Comparison of ENCODE assay signal across 11 cellular contexts in the genomic region with DNA sequence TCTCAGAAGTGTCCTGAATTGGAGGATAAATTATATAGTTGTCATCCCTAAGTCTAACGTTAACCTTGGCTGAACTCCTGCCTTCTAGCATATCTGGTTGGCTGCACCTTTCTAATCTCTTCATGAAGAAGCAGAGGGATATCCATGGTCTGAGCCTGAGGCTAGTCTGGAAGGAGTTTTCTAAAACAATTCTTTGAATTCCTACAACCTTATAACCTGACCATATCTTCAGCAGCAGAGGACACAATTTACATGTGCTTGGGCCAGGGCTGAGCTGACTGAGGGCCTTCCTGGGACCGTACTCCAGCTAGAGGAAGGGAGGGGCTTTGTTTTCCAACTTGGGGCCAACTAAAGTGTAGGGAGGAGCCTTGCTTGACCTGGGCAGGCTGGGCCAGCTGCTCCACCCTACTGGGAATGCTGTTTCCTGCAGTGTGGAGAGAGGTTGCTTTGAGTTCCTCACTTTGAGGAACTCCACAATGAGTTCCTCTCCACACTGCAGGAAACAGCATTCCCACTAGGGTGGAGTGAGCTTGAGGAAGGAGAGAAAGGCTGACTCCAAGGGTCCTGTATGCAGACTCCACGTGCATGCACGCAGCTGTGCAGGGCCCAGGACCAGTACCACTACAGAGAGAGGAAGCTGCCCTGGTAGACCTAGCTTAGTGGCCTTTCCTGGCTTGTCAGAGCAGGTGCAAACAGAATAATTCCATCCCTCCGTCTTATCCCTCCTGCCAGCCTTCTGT. TPM values are rescaled to one million over a fixed set of nuclear protein-coding genes. Genes with fewer than 3 reads are reported as not detected.
DNase-seq lines count a peak whose midpoint lies in the region; ATAC-seq and TF ChIP-seq lines count a peak whose summit lies in the region.
"Had no signal": no experiment of that assay in that cellular context is flagged by ENCODE, and none has a peak within 500 bp of the region (broad histone marks: within the 10 kb centered on the region; RNA-seq: fewer than 3 reads in every experiment).

No MANE protein-coding gene starts in this region.

- peaks cover 20% of the 10 kb centered on the region in 2 donors for H3K4me1 ChIP-seq in duodenal mucosa (ENCODE audit: control insufficient read depth in 1 of 2, insufficient read depth in 2 of 2, low read length in 2 of 2)
- H3K4me1 ChIP-seq in mucosa of descending colon (ENCODE audit: low read depth), result peaks cover 21% of the 10 kb centered on the region
- peaks cover 2% of the 10 kb centered on the region for H3K4me1 ChIP-seq in urinary bladder (ENCODE audit: insufficient read depth)

- peaks cover under 1% of the 10 kb centered on the region for H3K4me1 Mint-ChIP-seq in activated naive CD4-positive, alpha-beta T cell treated with anti-CD3 and anti-CD28 coated beads for 36 hours (ENCODE audit: low read depth)

- peaks cover 5% of the 10 kb centered on the region for H3K36me3 Mint-ChIP-seq in activated naive CD4-positive, alpha-beta T cell treated with anti-CD3 and anti-CD28 coated beads for 36 hours (ENCODE audit: low read depth)

- no peak for TF ChIP-seq CTCF in mucosa of descending colon (IDR thresholded peaks at IDR 0.05)

- H3K27me3 Mint-ChIP-seq in activated naive CD4-positive, alpha-beta T cell treated with anti-CD3 and anti-CD28 coated beads for 36 hours (ENCODE audit: low read depth), result no peaks in the 10 kb centered on the region
- H3K27me3 Mint-ChIP-seq: B cell had no signal

- no peak overlapping the region for H3K4me3 Mint-ChIP-seq in activated naive CD4-positive, alpha-beta T cell treated with anti-CD3 and anti-CD28 coated beads for 36 hours
- H3K4me3 Mint-ChIP-seq: B cell had no signal

- H3K36me3 ChIP-seq in duodenal mucosa (ENCODE audit: control insufficient read depth in 1 of 2, insufficient read depth in 2 of 2, low read length in 2 of 2) (peaks cover 16 to 50% of the 10 kb centered on the region in 2 donors), mucosa of descending colon (ENCODE audit: low read depth) (no peaks in the 10 kb centered on the region), urinary bladder (ENCODE audit: insufficient read depth) (peaks cover 4% of the 10 kb centered on the region)

- intact Hi-C loops in mucosa of descending colon (cut with DNase I, micrococcal nuclease), result loop anchor here in 1 of 2 donors (10.0 kb wide), 1 partner anchor 109 kb away; no protein-coding TSS in a partner anchor
- intact Hi-C loops in activated naive CD4-positive, alpha-beta T cell treated with anti-CD3 and anti-CD28 coated beads for 36 hours (cut with micrococcal nuclease), result no loop called here

- no peak overlapping the region for H3K9ac ChIP-seq in duodenal mucosa (ENCODE audit: low read depth in 1 of 2, low read length in 2 of 2)

- H3K27me3 ChIP-seq in duodenal mucosa (ENCODE audit: control insufficient read depth in 1 of 2, insufficient read depth in 2 of 2, low read length in 2 of 2), result no peaks in the 10 kb centered on the region

- peak overlapping the region; percentile 48 for H3K27ac ChIP-seq in duodenal mucosa (ENCODE audit: low read depth, low read length)
- peak overlapping the region; percentile 3 for H3K27ac ChIP-seq in urinary bladder (ENCODE audit: low read depth)

- H3K27ac Mint-ChIP-seq in activated naive CD4-positive, alpha-beta T cell treated with anti-CD3 and anti-CD28 coated beads for 36 hours, result no peak overlapping the region
- H3K27ac Mint-ChIP-seq: B cell had no signal

- H3K9me3 ChIP-seq in duodenal mucosa (ENCODE audit: control insufficient read depth in 1 of 2, low read length in 2 of 2) (no peaks in the 10 kb centered on the region), mucosa of descending colon (no peaks in the 10 kb centered on the region)

- 37% methylated on average over 5 of the region's 5 CpGs for WGBS in urinary bladder

- peak; percentile 43 for DNase-seq in activated effector memory CD4-positive, alpha-beta T cell treated with anti-CD3 and anti-CD28 coated beads, Interleukin-2, amount 50 U/mL, for 16 hours
- no peak for DNase-seq in activated effector memory CD4-positive, alpha-beta T cell treated with Interleukin-2 at 50 U/mL for 16 hours
- peak; percentile 71 to 82 (median 77) for DNase-seq in mucosa of descending colon
- no peak for DNase-seq in NCI-H1436 (lab: John Stamatoyannopoulos, UW)
- DNase-seq in activated naive CD4-positive, alpha-beta T cell treated with anti-CD3 and anti-CD28 coated beads for 36 hours, result no peak
- no peak for DNase-seq in mucosa of gallbladder (ENCODE audit: low spot score)
- DNase-seq: activated T-cell treated with anti-CD3 and anti-CD28 coated beads for 4 hours; stimulated activated CD4-positive, alpha-beta T cell treated with anti-CD3 and anti-CD28 coated beads, Interleukin-1b, Interleukin-23, amount 100 ng/mL, for 48 hours had no signal

- H3K4me3 ChIP-seq in duodenal mucosa (ENCODE audit: low read depth in 1 of 2, low read length in 2 of 2), result no peak overlapping the region
- H3K4me3 ChIP-seq in mucosa of descending colon, result no peak overlapping the region
- no peak overlapping the region for H3K4me3 ChIP-seq in urinary bladder (ENCODE audit: low read depth, low read length)

- CTCF ChIA-PET in activated naive CD4-positive, alpha-beta T cell treated with anti-CD3 and anti-CD28 coated beads for 36 hours (lab: Charles Lee), result interaction anchor here (1.1 to 1.6 kb wide), 3 partner anchors 8 to 93 kb away, joined by 4 to 7 read pairs (median 6); no protein-coding TSS in a partner anchor

- no peaks in the 10 kb centered on the region for H3K9me3 Mint-ChIP-seq in activated naive CD4-positive, alpha-beta T cell treated with anti-CD3 and anti-CD28 coated beads for 36 hours

- ATAC-seq in mucosa of descending colon, result peak; percentile 93

RNA-seq across cellular contexts. Expression of a gene that starts 19.6 kb away (rescaled TPM):
- total RNA-seq in mucosa of descending colon, result 10 to 100 TPM in 2 of 3 donors, 1 to 10 TPM in 1; 8.9 to 30.9 (median 13.2) TPM
- 32.3 TPM for total RNA-seq in urinary bladder
- polyA plus RNA-seq in urinary bladder, result 18.5 TPM
- total RNA-seq in activated naive CD4-positive, alpha-beta T cell treated with anti-CD3 and anti-CD28 coated beads for 36 hours, result 1 to 10 TPM; 6.0 to 7.3 TPM
- 21.7 TPM for total RNA-seq in mucosa of gallbladder

RNA-seq across cellular contexts. Expression of a gene that starts 54.1 kb away (rescaled TPM):
- total RNA-seq in mucosa of descending colon (100 to 1,000 TPM; 144 to 165 (median 151) TPM), urinary bladder (140 TPM), mucosa of gallbladder (139 TPM)
- 130 TPM for polyA plus RNA-seq in urinary bladder
- 10 to 100 TPM; 60.8 to 61.3 TPM for total RNA-seq in activated naive CD4-positive, alpha-beta T cell treated with anti-CD3 and anti-CD28 coated beads for 36 hours

Comparison
In these comparisons a context has a peak if more than half of its experiments do, and no peak if none do; other contexts are left out.
1. DNase-seq: peak in activated effector memory CD4-positive, alpha-beta T cell treated with anti-CD3 and anti-CD28 coated beads, Interleukin-2, amount 50 U/mL, for 16 hours (single experiment) and mucosa of descending colon (3 of 3); none in activated effector memory CD4-positive, alpha-beta T cell treated with Interleukin-2 at 50 U/mL for 16 hours (single experiment), NCI-H1436 (single experiment), activated naive CD4-positive, alpha-beta T cell treated with anti-CD3 and anti-CD28 coated beads for 36 hours (single experiment) and mucosa of gallbladder (single experiment).